In the genomic region with DNA sequence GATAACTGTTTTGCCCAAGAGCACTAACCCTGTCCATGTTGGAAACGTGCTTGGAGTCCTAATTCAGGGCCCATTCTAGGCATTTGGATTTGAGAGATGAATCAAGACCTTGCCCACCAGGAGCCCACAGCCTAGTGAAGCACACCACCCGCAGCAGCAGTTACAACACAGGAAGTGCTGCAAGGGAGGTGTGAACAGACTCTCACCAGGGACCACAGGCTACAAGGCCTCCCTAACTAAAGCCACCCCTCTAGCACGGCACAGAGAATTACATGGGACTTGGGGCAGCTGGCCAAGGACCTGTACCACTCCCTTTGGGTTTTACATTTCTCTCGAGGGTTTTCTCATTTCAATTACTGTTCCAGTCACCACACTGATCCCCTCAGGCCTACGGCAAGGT, we compare ENCODE assay signal across 1 cellular context.
TF ChIP-seq lines count a peak whose summit lies in the region.

No MANE protein-coding gene starts in this region.

TF ChIP-seq in HepG2, 621 proteins besides CTCF, POLR2A, EP300 and RAD21 (continued from another document):
- TF ChIP-seq, protein P1, sequence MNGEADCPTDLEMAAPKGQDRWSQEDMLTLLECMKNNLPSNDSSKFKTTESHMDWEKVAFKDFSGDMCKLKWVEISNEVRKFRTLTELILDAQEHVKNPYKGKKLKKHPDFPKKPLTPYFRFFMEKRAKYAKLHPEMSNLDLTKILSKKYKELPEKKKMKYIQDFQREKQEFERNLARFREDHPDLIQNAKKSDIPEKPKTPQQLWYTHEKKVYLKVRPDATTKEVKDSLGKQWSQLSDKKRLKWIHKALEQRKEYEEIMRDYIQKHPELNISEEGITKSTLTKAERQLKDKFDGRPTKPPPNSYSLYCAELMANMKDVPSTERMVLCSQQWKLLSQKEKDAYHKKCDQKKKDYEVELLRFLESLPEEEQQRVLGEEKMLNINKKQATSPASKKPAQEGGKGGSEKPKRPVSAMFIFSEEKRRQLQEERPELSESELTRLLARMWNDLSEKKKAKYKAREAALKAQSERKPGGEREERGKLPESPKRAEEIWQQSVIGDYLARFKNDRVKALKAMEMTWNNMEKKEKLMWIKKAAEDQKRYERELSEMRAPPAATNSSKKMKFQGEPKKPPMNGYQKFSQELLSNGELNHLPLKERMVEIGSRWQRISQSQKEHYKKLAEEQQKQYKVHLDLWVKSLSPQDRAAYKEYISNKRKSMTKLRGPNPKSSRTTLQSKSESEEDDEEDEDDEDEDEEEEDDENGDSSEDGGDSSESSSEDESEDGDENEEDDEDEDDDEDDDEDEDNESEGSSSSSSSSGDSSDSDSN (CRISPR knock-in tag; IDR thresholded peaks at IDR 0.05): no peak
- TF ChIP-seq SRSF4 (IDR thresholded peaks at IDR 0.05; ENCODE audit: low read depth, low read length, poor library complexity, severe bottlenecking) (no peak), GLMP (CRISPR knock-in tag; IDR thresholded peaks at IDR 0.05; ENCODE audit: borderline replicate concordance) (no peak), AKAP8 (CRISPR knock-in tag; IDR thresholded peaks at IDR 0.05) (no peak), CEBPB (IDR thresholded peaks at IDR 0.05; ENCODE audit: borderline replicate concordance, low read depth, low read length) (no peak), PREB (CRISPR knock-in tag; IDR thresholded peaks at IDR 0.05) (no peak), KLF15 (CRISPR knock-in tag; IDR thresholded peaks at IDR 0.05; ENCODE audit: borderline replicate concordance) (no peak), MIXL1 (CRISPR knock-in tag; IDR thresholded peaks at IDR 0.05) (no peak)
- TF ChIP-seq, protein P2, sequence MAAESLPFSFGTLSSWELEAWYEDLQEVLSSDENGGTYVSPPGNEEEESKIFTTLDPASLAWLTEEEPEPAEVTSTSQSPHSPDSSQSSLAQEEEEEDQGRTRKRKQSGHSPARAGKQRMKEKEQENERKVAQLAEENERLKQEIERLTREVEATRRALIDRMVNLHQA (CRISPR knock-in tag; IDR thresholded peaks at IDR 0.05): no peak
- TF ChIP-seq, protein P3, sequence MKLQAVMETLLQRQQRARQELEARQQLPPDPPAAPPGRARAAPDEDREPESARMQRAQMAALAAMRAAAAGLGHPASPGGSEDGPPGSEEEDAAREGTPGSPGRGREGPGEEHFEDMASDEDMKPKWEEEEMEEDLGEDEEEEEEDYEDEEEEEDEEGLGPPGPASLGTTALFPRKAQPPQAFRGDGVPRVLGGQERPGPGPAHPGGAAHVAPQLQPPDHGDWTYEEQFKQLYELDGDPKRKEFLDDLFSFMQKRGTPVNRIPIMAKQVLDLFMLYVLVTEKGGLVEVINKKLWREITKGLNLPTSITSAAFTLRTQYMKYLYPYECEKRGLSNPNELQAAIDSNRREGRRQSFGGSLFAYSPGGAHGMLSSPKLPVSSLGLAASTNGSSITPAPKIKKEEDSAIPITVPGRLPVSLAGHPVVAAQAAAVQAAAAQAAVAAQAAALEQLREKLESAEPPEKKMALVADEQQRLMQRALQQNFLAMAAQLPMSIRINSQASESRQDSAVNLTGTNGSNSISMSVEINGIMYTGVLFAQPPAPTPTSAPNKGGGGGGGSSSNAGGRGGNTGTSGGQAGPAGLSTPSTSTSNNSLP (IDR thresholded peaks at IDR 0.05; ENCODE audit: low read depth, low read length): no peak
